8 cellular contexts compared by ENCODE assay signal in genomic region chr1:55216078-55216477, GRCh38. TPM values are rescaled to one million over a fixed set of nuclear protein-coding genes. Genes with fewer than 3 reads are reported as not detected.
A peak's percentile ranks its signal among the peaks of the same experiment; 100 is the strongest.
DNase-seq lines count a peak whose midpoint lies in the region; ATAC-seq and TF ChIP-seq lines count a peak whose summit lies in the region.

No MANE protein-coding gene starts in this region.

- H3K9ac ChIP-seq in GM23248 (peak overlapping the region; percentile 95), fibroblast of lung (ENCODE audit: insufficient read depth, low read length) (peak overlapping the region; percentile 94)

- TF ChIP-seq CTCF in fibroblast of lung (conservative IDR thresholded peaks at IDR 0.05 in 1 of 2, IDR thresholded peaks at IDR 0.05 in 1 of 2; ENCODE audit: low read depth in 1 of 2, low read length in 2 of 2): no peak
- no peak for TF ChIP-seq CTCF in gastrocnemius medialis (IDR thresholded peaks at IDR 0.05 in 4 of 5, conservative IDR thresholded peaks at IDR 0.05 in 1 of 5)

- H3F3A ChIP-seq in GM23248 (ENCODE audit: insufficient read depth): 0 out of 2 replicates have a peak, but pooled peaks cover 5% of the 10 kb centered on the region

- H3K4me2 ChIP-seq in GM23248 (ENCODE audit: unreplicated experiment) (peak overlapping the region; percentile 77), fibroblast of lung (ENCODE audit: extremely low read depth, insufficient read depth, low read length) (peak overlapping the region; percentile 92)

- DNase-seq in GM23248 (no peak), SJCRH30 (peak in 1 of 2 experiments; percentile 12), fibroblast of lung (ENCODE audit: low read depth in 2 of 2) (no peak), gastrocnemius medialis (no peak), left colon (no peak), ACHN (no peak)
- no peak for DNase-seq in stimulated activated naive CD4-positive, alpha-beta T cell treated with Interleukin-2 at 50 U/mL for 16 hours (lab: John Stamatoyannopoulos, UW)

- H3K27me3 ChIP-seq in GM23248 (replicated peaks; ENCODE audit: insufficient read depth) (no peaks in the 10 kb centered on the region), SJCRH30 (no peaks in the 10 kb centered on the region), fibroblast of lung (ENCODE audit: control insufficient read depth, insufficient read depth, low read length) (no peaks in the 10 kb centered on the region), gastrocnemius medialis (no peaks in the 10 kb centered on the region)

- H3K36me3 ChIP-seq in GM23248 (ENCODE audit: low read depth): no peaks in the 10 kb centered on the region
- no peaks in the 10 kb centered on the region; the same call in 1 of the 2 replicates for H3K36me3 ChIP-seq in SJCRH30
- H3K36me3 ChIP-seq in fibroblast of lung (ENCODE audit: control insufficient read depth, insufficient read depth, low read length): no peaks in the 10 kb centered on the region
- no peaks in the 10 kb centered on the region for H3K36me3 ChIP-seq in gastrocnemius medialis

- TF ChIP-seq POLR2A in gastrocnemius medialis (IDR thresholded peaks at IDR 0.05): no peak

- H3K79me2 ChIP-seq in GM23248 (ENCODE audit: insufficient read depth) (peaks cover 47% of the 10 kb centered on the region), fibroblast of lung (ENCODE audit: control insufficient read depth, insufficient read depth, low read length) (peaks cover 44% of the 10 kb centered on the region)

- in situ Hi-C loops in GM23248 (cut with MboI): no loop called here
- in situ Hi-C loops in gastrocnemius medialis (cut with MboI; ENCODE audit: low sequenced_read_pairs in 4 of 4): no loop called here
- in situ Hi-C loops in ACHN (cut with HindIII; ENCODE audit: low pct_ligation_motif_present, low pct_unique_long_range_greater_than_20kb, low sequenced_read_pairs): no loop called here

- intact Hi-C loops in gastrocnemius medialis (cut with DNase I; ENCODE audit: low total_unique reads): loop anchor here (5.0 kb wide), 1 partner anchor 1361 kb away; the partner anchor contains the start of gene PLPP3
- intact Hi-C loops in left colon (cut with DNase I, micrococcal nuclease): no loop called here

- peak overlapping the region; percentile 84 for H2AFZ ChIP-seq in GM23248
- H2AFZ ChIP-seq in fibroblast of lung (ENCODE audit: low read length): peak overlapping the region; percentile 83

- H3K9me3 ChIP-seq in GM23248 (ENCODE audit: low read depth) (no peaks in the 10 kb centered on the region), SJCRH30 (replicated peaks) (no peaks in the 10 kb centered on the region), fibroblast of lung (ENCODE audit: control insufficient read depth, insufficient read depth, low read depth, low read length) (no peaks in the 10 kb centered on the region), gastrocnemius medialis (no peaks in the 10 kb centered on the region)

- H4K20me1 ChIP-seq in GM23248 (ENCODE audit: insufficient read depth) (peaks cover 3% of the 10 kb centered on the region; the same call in 1 of the 2 replicates), fibroblast of lung (ENCODE audit: control insufficient read depth, extremely low read depth, insufficient read depth, low read length) (no peaks in the 10 kb centered on the region)

- 65% methylated on average over 10 of the region's 10 CpGs for WGBS in GM23248 (ENCODE audit: low coverage in 1 of 2, low lambda C conversion rate in 2 of 2, missing lambda C conversion rate in 2 of 2), 2 experiments

- H3K4me3 ChIP-seq in GM23248 (peak overlapping the region; percentile 90), SJCRH30 (peak overlapping the region; percentile 87), fibroblast of lung (replicated peaks in 1 of 4; ENCODE audit: control extremely low read depth in 1 of 4, insufficient read depth in 1 of 4, low read depth in 3 of 4, low read length in 4 of 4) (peak overlapping the region; percentile 64 to 90 (median 80)), gastrocnemius medialis (peak overlapping the region; percentile 73 to 94 (median 90))

- ATAC-seq in gastrocnemius medialis (peak in 1 of 2 donors; percentile 5), left colon (no peak), GM18498 (IDR thresholded peaks at IDR 0.05; ENCODE audit: unreplicated experiment) (no peak)

- no peaks in the 10 kb centered on the region for H3K9me2 ChIP-seq in GM23248 (ENCODE audit: insufficient read depth)

- H3K4me1 ChIP-seq in GM23248 (ENCODE audit: insufficient read depth): peaks cover 24% of the 10 kb centered on the region
- H3K4me1 ChIP-seq in SJCRH30: peaks cover 26% of the 10 kb centered on the region
- peaks cover 14% of the 10 kb centered on the region for H3K4me1 ChIP-seq in fibroblast of lung (ENCODE audit: control insufficient read depth, extremely low read depth, insufficient read depth, low read length)
- H3K4me1 ChIP-seq in gastrocnemius medialis: peaks cover 32 to 50% of the 10 kb centered on the region in 2 donors

- H3K27ac ChIP-seq in GM23248 (peak overlapping the region; percentile 71), SJCRH30 (peak overlapping the region; percentile 84), fibroblast of lung (ENCODE audit: insufficient read depth, low read length) (peak overlapping the region; percentile 80), gastrocnemius medialis (peak overlapping the region; percentile 97 to 100 (median 99))

RNA-seq across cellular contexts. Expression of gene USP24, which starts 0.9 kb away (rescaled TPM):
- 16.3 and 26.9 TPM in 2 replicates for total RNA-seq in GM23248 (2014; rRNA removed; shearing (Covaris generic))
- polyA plus RNA-seq in GM23248 (2016; fragmentation: Nextera tagmentation; extraction: Ambion mirVana) (3.3 and 4.4 TPM in 2 replicates), fibroblast of lung (16.4 and 17.5 TPM in 2 replicates)
- total RNA-seq in SJCRH30 (2014; rRNA removed; shearing (Covaris generic)): 43.6 and 46.2 TPM in 2 replicates
- total RNA-seq in fibroblast of lung (39.3 and 63.9 TPM in 2 replicates), gastrocnemius medialis (100 to 1,000 TPM in 1 of 4 donors, 10 to 100 TPM in 3; 77.3 to 102 (median 90.8) TPM), left colon (10 to 100 TPM; 33.5 to 35.2 TPM)
- polyA plus RNA-seq in fibroblast of lung (2012): 13.9 and 15.9 TPM in 2 replicates
- polyA minus RNA-seq in fibroblast of lung (ENCODE audit: low replicate concordance): 16.4 and 20.7 TPM in 2 replicates
